In genomic region chr1:39505289-39505688, GRCh38 we compare ENCODE assay signal across 26 cellular contexts. TPM values are rescaled to one million over a fixed set of nuclear protein-coding genes. Genes with fewer than 3 reads are reported as not detected.
"Had no signal": no experiment of that assay in that cellular context is flagged by ENCODE, and none has a peak within 500 bp of the region (broad histone marks: within the 10 kb centered on the region; RNA-seq: fewer than 3 reads in every experiment).

No MANE protein-coding gene starts in this region.

- H3K9me3 ChIP-seq: neutrophil, ovary, psoas muscle, spleen, suprapubic skin, testis, tibial artery, transverse colon, upper lobe of right lung, uterus had no signal

- H3K9ac ChIP-seq: parathyroid adenoma had no signal

- H2AFZ ChIP-seq: parathyroid adenoma had no signal

- H3K79me2 ChIP-seq: parathyroid adenoma had no signal

- H3K4me1 ChIP-seq: parathyroid adenoma, psoas muscle, suprapubic skin, tibial artery, transverse colon, upper lobe of right lung, uterus had no signal

- H3K27me3 ChIP-seq: ovary, spleen, suprapubic skin, testis, tibial artery, transverse colon, upper lobe of right lung, uterus had no signal

- H3K4me3 ChIP-seq: ovary, psoas muscle, skin epidermis, smooth muscle cell, spleen, suprapubic skin, testis, tibial artery, transverse colon, upper lobe of right lung, uterus had no signal

- DNase-seq: naive thymus-derived CD8-positive, alpha-beta T cell; nephron progenitor cell; nucleus accumbens; ovary; psoas muscle; right cardiac atrium; stimulated activated CD4-positive, alpha-beta T cell treated with anti-CD3 and anti-CD28 coated beads, Interleukin-12 subunit alpha, Interleukin-12 subunit beta, amount 100 ng/mL, for 4 hours; stimulated activated CD4-positive, alpha-beta T cell treated with anti-CD3 and anti-CD28 coated beads, Interleukin-1b, Interleukin-23, amount 100 ng/mL, for 48 hours; stimulated activated CD4-positive, alpha-beta T cell treated with anti-CD3 and anti-CD28 coated beads, Interleukin-4, amount 100 ng/mL, for 1 hour; stimulated activated CD4-positive, alpha-beta T cell treated with anti-CD3 and anti-CD28 coated beads, Interleukin-4, amount 100 ng/mL, for 4 hours; stimulated activated CD8-positive, alpha-beta memory T cell treated with anti-CD3 and anti-CD28 coated beads, Interleukin-4, amount 100 ng/mL, for 48 hours; stimulated activated naive CD4-positive, alpha-beta T cell; stimulated activated naive CD8-positive, alpha-beta T cell treated with anti-CD3 and anti-CD28 coated beads, Interleukin-15, amount 100 ng/mL, for 72 hours; stimulated activated naive CD8-positive, alpha-beta T cell treated with anti-CD3 and anti-CD28 coated beads, Interleukin-15, Interleukin-2, amounts not matched to agents 100 U/mL and 50 U/mL, for 24 hours; substantia nigra; testis; tibial artery; transverse colon; upper lobe of right lung; uterus had no signal

- H3K27ac ChIP-seq: neutrophil, ovary, parathyroid adenoma, psoas muscle, skin epidermis, spleen, suprapubic skin, testis, tibial artery, transverse colon, upper lobe of right lung, uterus had no signal

- H3K4me2 ChIP-seq: smooth muscle cell had no signal

- H3K36me3 ChIP-seq: neutrophil, ovary, spleen, suprapubic skin, tibial artery, transverse colon, upper lobe of right lung, uterus had no signal

RNA-seq across cellular contexts. Expression of gene BMP8A, which starts 13.9 kb away (rescaled TPM):
- total RNA-seq: naive thymus-derived CD8-positive, alpha-beta T cell; psoas muscle had no signal
- polyA plus RNA-seq: naive thymus-derived CD8-positive, alpha-beta T cell had no signal
